In genomic region chr11:4071828-4072421, GRCh38 we compare ENCODE assay signal across 11 cellular contexts. TPM values are rescaled to one million over a fixed set of nuclear protein-coding genes. Genes with fewer than 3 reads are reported as not detected.
A peak's percentile ranks its signal among the peaks of the same experiment; 100 is the strongest.
DNase-seq lines count a peak whose midpoint lies in the region; ATAC-seq and TF ChIP-seq lines count a peak whose summit lies in the region.
"Had no signal": no experiment of that assay in that cellular context is flagged by ENCODE, and none has a peak within 500 bp of the region (broad histone marks: within the 10 kb centered on the region; RNA-seq: fewer than 3 reads in every experiment).

No MANE protein-coding gene starts in this region.

- ATAC-seq in GM21529 (IDR thresholded peaks at IDR 0.05; ENCODE audit: unreplicated experiment): no peak

- H3K36me3 Mint-ChIP-seq in chondrocyte (ENCODE audit: low read depth): peaks cover 2% of the 10 kb centered on the region
- peaks cover 4% of the 10 kb centered on the region for H3K36me3 Mint-ChIP-seq in osteocyte (ENCODE audit: unreplicated experiment)

- H3K27me3 Mint-ChIP-seq in chondrocyte (ENCODE audit: low read depth) (no peaks in the 10 kb centered on the region), osteocyte (ENCODE audit: unreplicated experiment) (no peaks in the 10 kb centered on the region)

- peaks cover 0 to 26% (median 11%) of the 10 kb centered on the region in 4 donors for H3K4me1 ChIP-seq in transverse colon
- H3K4me1 ChIP-seq: Caco-2 had no signal

- H3K36me3 ChIP-seq in transverse colon: peaks cover 0 to 4% (median 0%) of the 10 kb centered on the region in 4 donors
- H3K36me3 ChIP-seq: right atrium auricular region had no signal

- no peak for TF ChIP-seq EP300 in transverse colon (IDR thresholded peaks at IDR 0.05; ENCODE audit: low read depth)

- H3K9me3 ChIP-seq in transverse colon: no peaks in the 10 kb centered on the region
- H3K9me3 ChIP-seq: Caco-2, right atrium auricular region, suprapubic skin had no signal

- H3K4me3 ChIP-seq in transverse colon (no peak overlapping the region), coronary artery (no peak overlapping the region)
- H3K4me3 ChIP-seq: right atrium auricular region, suprapubic skin had no signal

- H3K4me3 Mint-ChIP-seq in chondrocyte (ENCODE audit: unreplicated experiment): no peak overlapping the region
- no peak overlapping the region for H3K4me3 Mint-ChIP-seq in osteocyte (ENCODE audit: unreplicated experiment)

- DNase-seq in COR-L47 (lab: John Stamatoyannopoulos, UW): peak; percentile 13
- DNase-seq in NCI-H82 (lab: John Stamatoyannopoulos, UW): peak; percentile 76
- no peak for DNase-seq in chondrocyte (ENCODE audit: low spot score)
- no peak for DNase-seq in osteocyte (ENCODE audit: extremely low spot score, unreplicated experiment)
- no peak for DNase-seq in transverse colon
- DNase-seq in coronary artery (ENCODE audit: low spot score): no peak
- no peak for DNase-seq in NCI-H1930 (lab: John Stamatoyannopoulos, UW)

- H3K27ac ChIP-seq in transverse colon (peak overlapping the region in 2 of 4 donors; percentile 10 to 17), coronary artery (no peak overlapping the region)
- H3K27ac ChIP-seq: right atrium auricular region, suprapubic skin had no signal

- no peaks in the 10 kb centered on the region for H3K9me3 Mint-ChIP-seq in chondrocyte (ENCODE audit: low read depth)
- H3K9me3 Mint-ChIP-seq in osteocyte (ENCODE audit: unreplicated experiment): no peaks in the 10 kb centered on the region

- H3K27me3 ChIP-seq in transverse colon: no peaks in the 10 kb centered on the region
- H3K27me3 ChIP-seq: right atrium auricular region, suprapubic skin had no signal

- intact Hi-C loops in transverse colon (cut with DNase I; ENCODE audit: low total_unique reads): loop anchor here (2.0 kb wide), 1 partner anchor 223 kb away; no protein-coding TSS in a partner anchor

- TF ChIP-seq CTCF in chondrocyte (IDR thresholded peaks at IDR 0.05): no peak
- TF ChIP-seq CTCF in osteocyte (IDR thresholded peaks at IDR 0.05): no peak
- no peak for TF ChIP-seq CTCF in transverse colon (IDR thresholded peaks at IDR 0.05)
- TF ChIP-seq CTCF in coronary artery (IDR thresholded peaks at IDR 0.05): no peak

- in situ Hi-C loops in transverse colon (cut with MboI; ENCODE audit: low pct_ligation_motif_present in 1 of 4, low pct_unique_long_range_greater_than_20kb in 1 of 4, low sequenced_read_pairs in 3 of 4): loop anchor here in 3 of 4 donors (5.0 to 10.0 kb wide), 3 partner anchors 217 to 225 kb away; partner anchors contain the start of gene STIM1 (in 1 of the 3)

- H3K4me1 Mint-ChIP-seq in chondrocyte (ENCODE audit: low read depth) (peaks cover 27% of the 10 kb centered on the region), osteocyte (ENCODE audit: unreplicated experiment) (peaks cover 16% of the 10 kb centered on the region)

- TF ChIP-seq POLR2A in transverse colon (IDR thresholded peaks at IDR 0.05): no peak

- peak overlapping the region; percentile 90 for H3K27ac Mint-ChIP-seq in chondrocyte (ENCODE audit: unreplicated experiment)
- peak overlapping the region; percentile 65 for H3K27ac Mint-ChIP-seq in osteocyte (ENCODE audit: unreplicated experiment)

RNA-seq across cellular contexts. Expression of gene RRM1, which starts 22.7 kb away (rescaled TPM):
- total RNA-seq in chondrocyte (31.6 to 53.5 TPM (median 34.1 TPM) in 3 replicates), osteocyte (34.4 and 39.8 TPM in 2 replicates), transverse colon (10 to 100 TPM; 13.8 to 23.8 (median 16.8) TPM)

Comparison
In these comparisons a context has a peak if more than half of its experiments do, and no peak if none do; other contexts are left out.
1. DNase-seq: peak in COR-L47 (single experiment) and NCI-H82 (single experiment); none in chondrocyte (single experiment), osteocyte (single experiment), transverse colon (single experiment), coronary artery (single experiment) and NCI-H1930 (0 of 2).